Comparison of ENCODE assay signal across 16 cellular contexts in the genomic region with DNA sequence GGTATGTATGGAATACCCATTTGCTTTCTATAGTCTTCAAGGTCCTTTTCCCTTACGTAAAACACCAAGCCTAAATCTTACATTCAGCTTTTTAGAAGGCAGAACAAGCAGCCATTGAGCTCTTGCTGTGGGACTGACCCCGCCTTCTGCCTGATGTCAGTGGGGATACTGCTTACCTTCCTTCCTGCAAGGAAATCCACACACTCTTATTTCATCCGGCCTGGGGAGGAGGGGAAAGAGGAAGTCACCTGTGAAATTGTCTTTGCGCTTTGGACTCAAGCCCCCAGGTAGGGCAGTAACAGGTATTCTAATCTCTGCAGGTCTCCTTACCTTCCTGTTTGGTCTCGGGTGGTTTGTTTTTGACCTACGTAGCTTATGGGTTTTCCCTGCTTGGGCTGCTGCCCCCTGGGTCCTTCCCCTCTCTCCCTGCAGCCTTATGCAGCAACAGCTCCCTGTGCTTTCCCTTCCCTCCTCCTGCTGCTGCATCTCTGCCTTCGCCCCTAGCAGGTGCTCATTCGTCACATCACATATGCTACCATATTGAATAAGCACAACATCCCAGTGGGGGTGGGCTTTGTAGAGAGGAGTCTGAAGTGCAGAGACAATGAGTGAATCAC.
DNase-seq lines count a peak whose midpoint lies in the region; ATAC-seq lines count a peak whose summit lies in the region.
"Had no signal": no experiment of that assay in that cellular context is flagged by ENCODE, and none has a peak within 500 bp of the region (broad histone marks: within the 10 kb centered on the region; RNA-seq: fewer than 3 reads in every experiment).

No MANE protein-coding gene starts in this region.

- H3K36me3 Mint-ChIP-seq in activated naive CD4-positive, alpha-beta T cell treated with anti-CD3 and anti-CD28 coated beads, Interleukin-2, amount 50 U/mL, for 24 hours: no peaks in the 10 kb centered on the region
- H3K36me3 Mint-ChIP-seq in activated naive CD4-positive, alpha-beta T cell treated with anti-CD3 and anti-CD28 coated beads for 36 hours (ENCODE audit: low read depth): no peaks in the 10 kb centered on the region
- H3K36me3 Mint-ChIP-seq: CD8-positive, alpha-beta T cell; mesothelial cell of epicardium had no signal

- intact Hi-C loops in activated naive CD4-positive, alpha-beta T cell treated with anti-CD3 and anti-CD28 coated beads for 36 hours (cut with micrococcal nuclease): no loop called here

- H3K27ac ChIP-seq in neuronal stem cell (replicated peaks; ENCODE audit: low read length): no peak overlapping the region
- H3K27ac ChIP-seq: body of pancreas, epithelial cell of prostate, right lobe of liver had no signal

- H3K9me3 Mint-ChIP-seq in activated naive CD4-positive, alpha-beta T cell treated with anti-CD3 and anti-CD28 coated beads, Interleukin-2, amount 50 U/mL, for 24 hours: no peaks in the 10 kb centered on the region
- no peaks in the 10 kb centered on the region for H3K9me3 Mint-ChIP-seq in activated naive CD4-positive, alpha-beta T cell treated with anti-CD3 and anti-CD28 coated beads for 36 hours
- H3K9me3 Mint-ChIP-seq: CD8-positive, alpha-beta T cell; mesothelial cell of epicardium had no signal

- no peak for DNase-seq in activated naive CD4-positive, alpha-beta T cell treated with anti-CD3 and anti-CD28 coated beads for 36 hours
- peak; percentile 38 for DNase-seq in NT2/D1 (ENCODE audit: low read depth, low spot score)
- peak; percentile 30 for DNase-seq in iPS DF 19.7 (ENCODE audit: low read depth, low spot score)
- DNase-seq in neuronal stem cell (ENCODE audit: low spot score): no peak
- DNase-seq in NCI-H1436 treated with DMSO at 0.1 percent for 48 hours (lab: John Stamatoyannopoulos, UW): no peak
- no peak for DNase-seq in activated gamma-delta T cell (lab: John Stamatoyannopoulos, UW)
- DNase-seq: activated CD4-positive, CD25-positive, alpha-beta regulatory T cell treated with anti-CD3 and anti-CD28 coated beads, Interleukin-2, amount 50 U/mL, for 72 hours; body of pancreas; CD8-positive, alpha-beta T cell; cortex of kidney; NCI-H1436; right lobe of liver had no signal

- no peak overlapping the region for H2BK120ac ChIP-seq in neuronal stem cell (ENCODE audit: low read depth, low read length)

- H3K4me1 Mint-ChIP-seq in activated naive CD4-positive, alpha-beta T cell treated with anti-CD3 and anti-CD28 coated beads, Interleukin-2, amount 50 U/mL, for 24 hours: peaks cover 50% of the 10 kb centered on the region
- H3K4me1 Mint-ChIP-seq in activated naive CD4-positive, alpha-beta T cell treated with anti-CD3 and anti-CD28 coated beads for 36 hours (ENCODE audit: low read depth): peaks cover 31% of the 10 kb centered on the region

- peak overlapping the region; percentile 75 for H2AFZ ChIP-seq in neuronal stem cell (ENCODE audit: low read length)

- no peak overlapping the region for H2BK12ac ChIP-seq in neuronal stem cell (ENCODE audit: low read length)

- no peak overlapping the region for H4K91ac ChIP-seq in neuronal stem cell (ENCODE audit: low read depth, low read length, poor library complexity)

- H3K4me2 ChIP-seq in neuronal stem cell (ENCODE audit: insufficient read depth, low read length, poor library complexity, severe bottlenecking): no peak overlapping the region

- H3K18ac ChIP-seq in neuronal stem cell (ENCODE audit: low read length): no peak overlapping the region

- H3K14ac ChIP-seq in neuronal stem cell (ENCODE audit: low read length): no peak overlapping the region

- H3K9me3 ChIP-seq in NT2/D1 (ENCODE audit: insufficient read depth, low read length) (no peaks in the 10 kb centered on the region), neuronal stem cell (replicated peaks in 1 of 2; ENCODE audit: control insufficient read depth in 2 of 2, insufficient read depth in 1 of 2, low read depth in 1 of 2, low read length in 2 of 2) (peaks cover 0 to 5% of the 10 kb centered on the region in 2 donors)
- H3K9me3 ChIP-seq: body of pancreas, right lobe of liver had no signal

- no peak overlapping the region for H4K8ac ChIP-seq in neuronal stem cell (ENCODE audit: low read depth, low read length)

- no peak overlapping the region for H2AK5ac ChIP-seq in neuronal stem cell (ENCODE audit: low read depth, low read length)

- H3K27ac Mint-ChIP-seq in activated naive CD4-positive, alpha-beta T cell treated with anti-CD3 and anti-CD28 coated beads, Interleukin-2, amount 50 U/mL, for 24 hours: peak overlapping the region; percentile 11
- no peak overlapping the region for H3K27ac Mint-ChIP-seq in activated naive CD4-positive, alpha-beta T cell treated with anti-CD3 and anti-CD28 coated beads for 36 hours
- H3K27ac Mint-ChIP-seq: CD8-positive, alpha-beta T cell; mesothelial cell of epicardium had no signal

- no peaks in the 10 kb centered on the region for H3K27me3 Mint-ChIP-seq in activated naive CD4-positive, alpha-beta T cell treated with anti-CD3 and anti-CD28 coated beads, Interleukin-2, amount 50 U/mL, for 24 hours
- no peaks in the 10 kb centered on the region for H3K27me3 Mint-ChIP-seq in activated naive CD4-positive, alpha-beta T cell treated with anti-CD3 and anti-CD28 coated beads for 36 hours (ENCODE audit: low read depth)

- H2BK5ac ChIP-seq in neuronal stem cell (ENCODE audit: low read length): no peak overlapping the region

- H3K4me3 Mint-ChIP-seq in activated naive CD4-positive, alpha-beta T cell treated with anti-CD3 and anti-CD28 coated beads, Interleukin-2, amount 50 U/mL, for 24 hours: no peak overlapping the region
- H3K4me3 Mint-ChIP-seq in activated naive CD4-positive, alpha-beta T cell treated with anti-CD3 and anti-CD28 coated beads for 36 hours: no peak overlapping the region
- H3K4me3 Mint-ChIP-seq: CD8-positive, alpha-beta T cell; mesothelial cell of epicardium had no signal

- no peaks in the 10 kb centered on the region for H3K79me1 ChIP-seq in neuronal stem cell (ENCODE audit: low read depth, low read length)

- no peak overlapping the region for H2BK15ac ChIP-seq in neuronal stem cell (ENCODE audit: low read length)

- no peak overlapping the region for H3K4ac ChIP-seq in neuronal stem cell (ENCODE audit: low read length)

- ATAC-seq in GM19463 (IDR thresholded peaks at IDR 0.05; ENCODE audit: unreplicated experiment): no peak
- ATAC-seq: body of pancreas, right lobe of liver had no signal

- H3K4me1 ChIP-seq in NT2/D1 (ENCODE audit: insufficient read depth, insufficient read length) (no peaks in the 10 kb centered on the region), neuronal stem cell (ENCODE audit: control insufficient read depth in 2 of 2, insufficient read depth in 1 of 2, low read depth in 1 of 2, low read length in 2 of 2) (peaks cover 11 to 18% of the 10 kb centered on the region in 2 donors)
- H3K4me1 ChIP-seq: body of pancreas, right lobe of liver had no signal

- no peaks in the 10 kb centered on the region for H3K36me3 ChIP-seq in NT2/D1 (ENCODE audit: insufficient read depth, insufficient read length, low read length)
- H3K36me3 ChIP-seq in neuronal stem cell (replicated peaks in 1 of 2; ENCODE audit: control insufficient read depth in 2 of 2, insufficient read depth in 2 of 2, low read length in 2 of 2): no peaks in the 10 kb centered on the region
- H3K36me3 ChIP-seq: right lobe of liver had no signal

- H3K23ac ChIP-seq in neuronal stem cell (ENCODE audit: low read depth, low read length, poor library complexity): no peak overlapping the region

- H3K4me3 ChIP-seq in NT2/D1 (ENCODE audit: insufficient read length, low read depth) (no peak overlapping the region), neuronal stem cell (ENCODE audit: low read length in 2 of 2) (no peak overlapping the region)
- H3K4me3 ChIP-seq: body of pancreas, right lobe of liver had no signal

- H3K9ac ChIP-seq in NT2/D1 (ENCODE audit: insufficient read length, low read depth) (no peak overlapping the region), neuronal stem cell (ENCODE audit: low read depth, low read length, poor library complexity) (no peak overlapping the region)

- H3K27me3 ChIP-seq in NT2/D1 (ENCODE audit: insufficient read depth, insufficient read length) (no peaks in the 10 kb centered on the region), neuronal stem cell (ENCODE audit: control insufficient read depth in 3 of 3, insufficient read depth in 3 of 3, low read depth in 1 of 3, low read length in 3 of 3) (no peaks in the 10 kb centered on the region)
- H3K27me3 ChIP-seq: body of pancreas, right lobe of liver had no signal

- WGBS in neuronal stem cell (ENCODE audit: extremely low coverage in 2 of 2, insufficient read length in 2 of 2, insufficient replicate concordance in 1 of 2), 2 donors: no CpG with 5 or more reads among the region's 8 CpGs

- CTCF ChIA-PET in activated naive CD4-positive, alpha-beta T cell treated with anti-CD3 and anti-CD28 coated beads for 36 hours (lab: Charles Lee): interaction anchor here (1.3 kb wide), 1 partner anchor 34 kb away, joined by 3 read pairs; no protein-coding TSS in a partner anchor

Comparison
In these comparisons a context has a peak if more than half of its experiments do, and no peak if none do; other contexts are left out.
1. DNase-seq: peak in NT2/D1 (single experiment) and iPS DF 19.7 (single experiment); none in activated naive CD4-positive, alpha-beta T cell treated with anti-CD3 and anti-CD28 coated beads for 36 hours (single experiment), neuronal stem cell (single experiment), NCI-H1436 treated with DMSO at 0.1 percent for 48 hours (single experiment) and activated gamma-delta T cell (single experiment).